19 cellular contexts compared by ENCODE assay signal in the genomic region with DNA sequence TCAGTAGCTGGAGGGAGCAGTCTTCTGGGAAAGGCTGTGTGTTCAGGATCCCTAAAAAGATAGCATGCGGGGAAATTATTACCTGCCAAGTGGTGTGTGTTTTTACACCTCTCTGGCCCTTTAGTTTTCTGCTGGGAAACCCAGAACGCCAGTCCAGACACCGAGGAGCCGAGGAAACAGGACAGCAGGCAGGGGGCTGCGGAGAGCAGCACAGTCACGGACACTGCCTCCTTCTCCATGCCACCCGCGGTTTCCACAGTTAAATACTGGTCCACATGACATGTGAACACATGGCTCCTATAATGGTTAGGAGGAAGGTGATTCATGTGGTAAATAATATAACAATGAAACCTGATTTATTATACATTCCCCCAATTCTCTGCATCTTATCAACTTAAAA. TPM values are rescaled to one million over a fixed set of nuclear protein-coding genes. Genes with fewer than 3 reads are reported as not detected.
A peak's percentile ranks its signal among the peaks of the same experiment; 100 is the strongest.
DNase-seq lines count a peak whose midpoint lies in the region; ATAC-seq, FAIRE-seq and TF ChIP-seq lines count a peak whose summit lies in the region.
"Had no signal": no experiment of that assay in that cellular context is flagged by ENCODE, and none has a peak within 500 bp of the region (broad histone marks: within the 10 kb centered on the region; RNA-seq: fewer than 3 reads in every experiment).

No MANE protein-coding gene starts in this region.

- H2AFZ ChIP-seq in OCI-LY3 (ENCODE audit: low read depth, low read length) = no peak overlapping the region
- H2AFZ ChIP-seq in K562 (ENCODE audit: low read depth, low read length) = no peak overlapping the region

- no peak for TF ChIP-seq POLR2A in K562 (conservative IDR thresholded peaks at IDR 0.05)

- CTCF ChIA-PET in activated CD8-positive, alpha-beta memory T cell treated with anti-CD3 and anti-CD28 coated beads, Interleukin-2, amount 10 ng/mL, durations not matched to agents 7 days and 5 days (lab: Charles Lee) = interaction anchor here (1.5 kb wide), 1 partner anchor 17 kb away, joined by 3 read pairs; no protein-coding TSS in a partner anchor
- CTCF ChIA-PET in K562 (lab: Yijun Ruan, JAX; ENCODE audit: low intra/inter-chr PET ratio) = no interaction called here

- WGBS in K562 (ENCODE audit: insufficient coverage, low coverage, missing lambda C conversion rate) = 90% methylated on average over 8 of the region's 8 CpGs

- no peak for TF ChIP-seq EP300 in K562 (IDR thresholded peaks at IDR 0.05; ENCODE audit: low read length)

- H3K9ac ChIP-seq in OCI-LY3 (ENCODE audit: low read length) (no peak overlapping the region), K562 (ENCODE audit: insufficient read depth in 1 of 2, low read depth in 2 of 2, low read length in 2 of 2) (no peak overlapping the region)

- H3K9me3 ChIP-seq in OCI-LY3 (ENCODE audit: insufficient read depth, low read length) = no peaks in the 10 kb centered on the region
- H3K9me3 ChIP-seq in K562 (replicated peaks; ENCODE audit: control insufficient read depth, insufficient read depth, low read depth, low read length) = no peaks in the 10 kb centered on the region
- H3K9me3 ChIP-seq: breast epithelium, tibial artery had no signal

- no TSS peak for BruUV-seq in K562 (replicated peaks; lab: Mats Ljungman, UMichigan)

- H4K20me1 ChIP-seq in OCI-LY3 (ENCODE audit: insufficient read depth, low read length) (no peaks in the 10 kb centered on the region), K562 (replicated peaks; ENCODE audit: control insufficient read depth, insufficient read depth, low read length) (no peaks in the 10 kb centered on the region)

- peaks cover 53% of the 10 kb centered on the region for H3K4me1 Mint-ChIP-seq in activated CD8-positive, alpha-beta memory T cell treated with anti-CD3 and anti-CD28 coated beads, Interleukin-2, amount 10 ng/mL, durations not matched to agents 7 days and 5 days
- peaks cover 16 to 40% of the 10 kb centered on the region in 2 donors for H3K4me1 Mint-ChIP-seq in natural killer cell treated with Interleukin-12 subunit alpha and Interleukin-12 subunit beta and Interleukin-15 and Interleukin-18, amount 100 ng/mL, for 72 hours (ENCODE audit: low read depth in 2 of 2)

- no peak for TF ChIP-seq RAD21 in K562 (CRISPR knock-in tag; conservative IDR thresholded peaks at IDR 0.05 in 1 of 2, IDR thresholded peaks at IDR 0.05 in 1 of 2)

- TF ChIP-seq CTCF in OCI-LY3 (IDR thresholded peaks at IDR 0.05; ENCODE audit: low read depth, low read length) (no peak), K562 (IDR thresholded peaks at IDR 0.05 in 2 of 3, conservative IDR thresholded peaks at IDR 0.05 in 1 of 3; ENCODE audit: insufficient read depth in 2 of 3, low read depth in 1 of 3, low read length in 3 of 3) (no peak)

- intact Hi-C loops in K562 (cut with micrococcal nuclease) = no loop called here

- H3K27me3 Mint-ChIP-seq in activated CD8-positive, alpha-beta memory T cell treated with anti-CD3 and anti-CD28 coated beads, Interleukin-2, amount 10 ng/mL, durations not matched to agents 7 days and 5 days = no peaks in the 10 kb centered on the region
- H3K27me3 Mint-ChIP-seq in natural killer cell treated with Interleukin-12 subunit alpha and Interleukin-12 subunit beta and Interleukin-15 and Interleukin-18, amount 100 ng/mL, for 72 hours = no peaks in the 10 kb centered on the region

- H3K4me3 ChIP-seq in OCI-LY3 (ENCODE audit: low read length) (no peak overlapping the region; the same call in 1 of the 2 replicates), K562 (no peak overlapping the region)
- H3K4me3 ChIP-seq: breast epithelium, tibial artery had no signal

- POLR2A ChIA-PET in K562 (lab: Yijun Ruan, JAX) = no interaction called here

- no peak overlapping the region for H3K4me3 Mint-ChIP-seq in activated CD8-positive, alpha-beta memory T cell treated with anti-CD3 and anti-CD28 coated beads, Interleukin-2, amount 10 ng/mL, durations not matched to agents 7 days and 5 days
- peak overlapping the region; percentile 66 for H3K4me3 Mint-ChIP-seq in natural killer cell treated with Interleukin-12 subunit alpha and Interleukin-12 subunit beta and Interleukin-15 and Interleukin-18, amount 100 ng/mL, for 72 hours

- H3K9me1 ChIP-seq in K562 (ENCODE audit: control insufficient read depth, insufficient read depth, low read length) = no peaks in the 10 kb centered on the region

- H3K4me1 ChIP-seq in OCI-LY3 (ENCODE audit: low read length) (peaks cover 20% of the 10 kb centered on the region), K562 (replicated peaks in 1 of 2; ENCODE audit: control insufficient read depth in 2 of 2, insufficient read depth in 2 of 2, low read length in 2 of 2) (no peaks in the 10 kb centered on the region)
- H3K4me1 ChIP-seq: breast epithelium, tibial artery had no signal

- H3K36me3 Mint-ChIP-seq in activated CD8-positive, alpha-beta memory T cell treated with anti-CD3 and anti-CD28 coated beads, Interleukin-2, amount 10 ng/mL, durations not matched to agents 7 days and 5 days = peaks cover 69% of the 10 kb centered on the region
- peaks cover 27% of the 10 kb centered on the region for H3K36me3 Mint-ChIP-seq in natural killer cell treated with Interleukin-12 subunit alpha and Interleukin-12 subunit beta and Interleukin-15 and Interleukin-18, amount 100 ng/mL, for 72 hours

- H3K27me3 ChIP-seq in OCI-LY3 (ENCODE audit: low read depth, low read length) (0 out of 2 replicates have a peak, but pooled peaks cover 4% of the 10 kb centered on the region), K562 (ENCODE audit: control insufficient read depth in 2 of 2, insufficient read depth in 2 of 2, low read length in 2 of 2) (no peaks in the 10 kb centered on the region)
- H3K27me3 ChIP-seq: breast epithelium, tibial artery had no signal

- H3K79me2 ChIP-seq in OCI-LY3 (ENCODE audit: low read length) (no peaks in the 10 kb centered on the region), K562 (ENCODE audit: control insufficient read depth, insufficient read depth, low read length) (no peaks in the 10 kb centered on the region)

- H3K9me3 Mint-ChIP-seq in activated CD8-positive, alpha-beta memory T cell treated with anti-CD3 and anti-CD28 coated beads, Interleukin-2, amount 10 ng/mL, durations not matched to agents 7 days and 5 days (ENCODE audit: low read depth) = no peaks in the 10 kb centered on the region
- no peaks in the 10 kb centered on the region for H3K9me3 Mint-ChIP-seq in natural killer cell treated with Interleukin-12 subunit alpha and Interleukin-12 subunit beta and Interleukin-15 and Interleukin-18, amount 100 ng/mL, for 72 hours

- ATAC-seq in activated CD8-positive, alpha-beta memory T cell treated with anti-CD3 and anti-CD28 coated beads, Interleukin-2, amount 10 ng/mL, durations not matched to agents 7 days and 5 days = no peak
- ATAC-seq in K562 = peak; percentile 35; the same call in 2 of the 3 replicates
- no peak for ATAC-seq in natural killer cell treated with Interleukin-12 subunit alpha and Interleukin-12 subunit beta and Interleukin-15 and Interleukin-18, amount 100 ng/mL, for 72 hours
- ATAC-seq in GM18511 (IDR thresholded peaks at IDR 0.05; ENCODE audit: unreplicated experiment) = no peak
- no peak for ATAC-seq in HG03442 (IDR thresholded peaks at IDR 0.05; ENCODE audit: unreplicated experiment)

- in situ Hi-C loops in K562 (cut with MboI) = no loop called here

- H3K27ac ChIP-seq in OCI-LY3 (ENCODE audit: low read length) (peak overlapping the region; percentile 64), K562 (ENCODE audit: extremely low read depth, low read depth, low read length) (no peak overlapping the region)
- H3K27ac ChIP-seq: breast epithelium, RWPE1, tibial artery had no signal

- peak overlapping the region; percentile 67 for H3K4me2 ChIP-seq in OCI-LY3 (ENCODE audit: low read length)
- no peak overlapping the region for H3K4me2 ChIP-seq in K562 (ENCODE audit: insufficient read depth, low read length)

- no peak for FAIRE-seq in K562 (lab: Jason Lieb, UNC)

- H3K36me3 ChIP-seq in OCI-LY3 (replicated peaks; ENCODE audit: low read depth, low read length) (peaks cover 27% of the 10 kb centered on the region), K562 (ENCODE audit: control insufficient read depth, insufficient read depth, low read length) (peaks cover 84% of the 10 kb centered on the region)
- H3K36me3 ChIP-seq: breast epithelium had no signal

- DNase-seq in activated CD8-positive, alpha-beta memory T cell treated with anti-CD3 and anti-CD28 coated beads, Interleukin-2, amount 10 ng/mL, durations not matched to agents 7 days and 5 days = no peak
- DNase-seq in activated CD8-positive, alpha-beta memory T cell treated with anti-CD3 and anti-CD28 coated beads, Interleukin-2, amount 50 U/mL, for 48 hours = no peak
- DNase-seq in K562 (ENCODE audit: extremely low read depth in 1 of 4, low spot score in 3 of 4) (no peak), GDM1 (lab: John Stamatoyannopoulos, UW) (no peak)
- no peak for DNase-seq in natural killer cell treated with Interleukin-12 subunit alpha and Interleukin-12 subunit beta and Interleukin-15 and Interleukin-18, amount 100 ng/mL, for 72 hours (ENCODE audit: low spot score)
- DNase-seq: activated naive CD4-positive, alpha-beta T cell; COR-L47; foreskin fibroblast; mesendoderm; NCI-H1694 treated with DMSO at 0.1 percent for 48 hours; NCI-H510A; occipital lobe; stimulated activated CD4-positive, alpha-beta T cell treated with anti-CD3 and anti-CD28 coated beads, Interleukin-4, amount 100 ng/mL, for 1 hour; tibial artery had no signal

- H3K27ac Mint-ChIP-seq in activated CD8-positive, alpha-beta memory T cell treated with anti-CD3 and anti-CD28 coated beads, Interleukin-2, amount 10 ng/mL, durations not matched to agents 7 days and 5 days = peak overlapping the region; percentile 82
- H3K27ac Mint-ChIP-seq in natural killer cell treated with Interleukin-12 subunit alpha and Interleukin-12 subunit beta and Interleukin-15 and Interleukin-18, amount 100 ng/mL, for 72 hours = peak overlapping the region; percentile 85 to 88

RNA-seq across cellular contexts. Expression of a gene that starts 20.4 kb away (rescaled TPM):
- 10 to 100 TPM; 57.4 to 71.9 TPM for total RNA-seq in activated CD8-positive, alpha-beta memory T cell treated with anti-CD3 and anti-CD28 coated beads, Interleukin-2, amount 10 ng/mL, durations not matched to agents 7 days and 5 days
- total RNA-seq in K562 (2011; cell fraction: chromatin; rRNA removed; ENCODE audit: low replicate concordance) = 56.3 and 58.9 TPM in 2 replicates
- total RNA-seq in K562 (2011; cell fraction: nucleolus; rRNA removed) = 33.7 and 34.5 TPM in 2 replicates
- 34.8 and 41.8 TPM in 2 replicates for total RNA-seq in K562 (2011; cell fraction: nucleoplasm; rRNA removed)
- total RNA-seq in K562 (2014; rRNA removed) (44.2 and 59.8 TPM in 2 replicates), K562 (2014; rRNA removed; fragmentation: Illumina TruSeq; extraction: Trizol) (64.2 and 70.6 TPM in 2 replicates), K562 (2015; rRNA removed; fragmentation: Illumina TruSeq; extraction: Trizol) (91.9 and 92.9 TPM in 2 replicates), K562 (2021) (61.5 and 66.2 TPM in 2 replicates)
- polyA plus RNA-seq in K562 (2011; rRNA removed) (89.1 and 105 TPM in 2 replicates), K562 (2014; fragmentation: Illumina TruSeq; extraction: Trizol) (114 and 163 TPM in 2 replicates), K562 (2014; fragmentation: Nextera tagmentation; extraction: Ambion mirVana) (10 to 100 TPM; 12.7 to 13.2 TPM), K562 (2014; rRNA removed) (54.2 and 62.2 TPM in 2 replicates)
- polyA plus RNA-seq in K562 (2011; cell fraction: cytosol; rRNA removed) = 53.5 and 79.9 TPM in 2 replicates
- polyA plus RNA-seq in K562 (2011; cell fraction: nucleus; rRNA removed) = 150 and 160 TPM in 2 replicates
- 41.6 and 49.2 TPM in 2 replicates for polyA plus RNA-seq in K562 (2012)
- polyA minus RNA-seq in K562 (2011; rRNA and poly(A)+ RNA removed) = 84.0 and 119 TPM in 2 replicates
- polyA minus RNA-seq in K562 (2011; cell fraction: cytosol; rRNA and poly(A)+ RNA removed) = 43.2 and 58.7 TPM in 2 replicates
- polyA minus RNA-seq in K562 (2011; cell fraction: nucleus; rRNA and poly(A)+ RNA removed) = 18.7 and 22.2 TPM in 2 replicates
- total RNA-seq in natural killer cell treated with Interleukin-12 subunit alpha and Interleukin-12 subunit beta and Interleukin-15 and Interleukin-18, amount 100 ng/mL, for 72 hours = 10 to 100 TPM; 51.2 to 53.4 TPM

RNA-seq across cellular contexts. Expression of a gene that starts 35.5 kb away (rescaled TPM):
- total RNA-seq in activated CD8-positive, alpha-beta memory T cell treated with anti-CD3 and anti-CD28 coated beads, Interleukin-2, amount 10 ng/mL, durations not matched to agents 7 days and 5 days = 100 to 1,000 TPM in 1 of 2 experiments, 10 to 100 TPM in 1; 72.3 to 100 TPM
- total RNA-seq in K562 (2011; cell fraction: chromatin; rRNA removed; ENCODE audit: low replicate concordance) = 82.0 and 197 TPM in 2 replicates
- total RNA-seq in K562 (2011; cell fraction: nucleolus; rRNA removed) = 55.7 and 63.3 TPM in 2 replicates
- 101 and 175 TPM in 2 replicates for total RNA-seq in K562 (2011; cell fraction: nucleoplasm; rRNA removed)
- total RNA-seq in K562 (2014; rRNA removed) = 24.1 and 25.3 TPM in 2 replicates
- total RNA-seq in K562 (2014; rRNA removed; fragmentation: Illumina TruSeq; extraction: Trizol) = 31.5 and 36.1 TPM in 2 replicates
- 23.3 and 28.3 TPM in 2 replicates for total RNA-seq in K562 (2015; rRNA removed; fragmentation: Illumina TruSeq; extraction: Trizol)
- 21.8 and 22.8 TPM in 2 replicates for total RNA-seq in K562 (2021)
- polyA plus RNA-seq in K562 (2011; rRNA removed) = 27.2 and 28.4 TPM in 2 replicates
- 8.5 and 12.5 TPM in 2 replicates for polyA plus RNA-seq in K562 (2011; cell fraction: cytosol; rRNA removed)
- polyA plus RNA-seq in K562 (2011; cell fraction: nucleus; rRNA removed) = 34.9 and 38.9 TPM in 2 replicates
- polyA plus RNA-seq in K562 (2012) = 12.4 and 17.9 TPM in 2 replicates
- polyA plus RNA-seq in K562 (2014; fragmentation: Illumina TruSeq; extraction: Trizol) = 17.7 and 21.3 TPM in 2 replicates
- polyA plus RNA-seq in K562 (2014; fragmentation: Nextera tagmentation; extraction: Ambion mirVana) = 1 to 10 TPM; 9.0 to 9.5 TPM
- 21.0 and 23.3 TPM in 2 replicates for polyA plus RNA-seq in K562 (2014; rRNA removed)
- polyA minus RNA-seq in K562 (2011; rRNA and poly(A)+ RNA removed) = 31.2 and 33.4 TPM in 2 replicates
- polyA minus RNA-seq in K562 (2011; cell fraction: cytosol; rRNA and poly(A)+ RNA removed) = 11.4 and 13.9 TPM in 2 replicates
- polyA minus RNA-seq in K562 (2011; cell fraction: nucleus; rRNA and poly(A)+ RNA removed) = 25.7 and 42.1 TPM in 2 replicates
- total RNA-seq in natural killer cell treated with Interleukin-12 subunit alpha and Interleukin-12 subunit beta and Interleukin-15 and Interleukin-18, amount 100 ng/mL, for 72 hours = 100 to 1,000 TPM in 1 of 2 donors, 10 to 100 TPM in 1; 85.6 to 123 TPM
